21 cellular contexts compared by ENCODE assay signal in genomic region chr16:4591706-4592470, GRCh38. TPM values are rescaled to one million over a fixed set of nuclear protein-coding genes. Genes with fewer than 3 reads are reported as not detected.
"Had no signal": no experiment of that assay in that cellular context is flagged by ENCODE, and none has a peak within 500 bp of the region (broad histone marks: within the 10 kb centered on the region; RNA-seq: fewer than 3 reads in every experiment).

No MANE protein-coding gene starts in this region.

- H3K36me3 Mint-ChIP-seq: activated naive CD8-positive, alpha-beta T cell treated with anti-CD3 and anti-CD28 coated beads for 36 hours; brain; natural killer cell had no signal

- ATAC-seq: natural killer cell, sciatic nerve had no signal

- H3K27me3 ChIP-seq: colonic mucosa, suprapubic skin, upper lobe of left lung had no signal

- H3K27me3 Mint-ChIP-seq: activated naive CD8-positive, alpha-beta T cell treated with anti-CD3 and anti-CD28 coated beads for 36 hours; stimulated activated naive CD8-positive, alpha-beta T cell treated with anti-CD3 and anti-CD28 coated beads, Interleukin-15, Interleukin-2, amounts not matched to agents 100 ng/mL and 50 ng/mL, for 24 hours had no signal

- H3K4me3 Mint-ChIP-seq: activated CD4-positive, alpha-beta T cell treated with anti-CD3 and anti-CD28 coated beads, Interleukin-2, amount 10 ng/mL, durations not matched to agents 7 days and 5 days; activated naive CD8-positive, alpha-beta T cell treated with anti-CD3 and anti-CD28 coated beads for 36 hours; activated T-helper 1 cell treated with anti-CD3 and anti-CD28 coated beads, Interleukin-12 subunit alpha, Interleukin-12 subunit beta, Interleukin-2, Interleukin-4 antibody, amounts not matched to agents 30 ng/mL and 10 ng/mL and 1 ng/mL, durations not matched to agents 14 hours and 24 hours and 36 hours; brain; natural killer cell; stimulated activated naive CD8-positive, alpha-beta T cell treated with anti-CD3 and anti-CD28 coated beads, Interleukin-15, Interleukin-2, amounts not matched to agents 100 ng/mL and 50 ng/mL, for 24 hours had no signal

- DNase-seq: activated CD4-positive, alpha-beta T cell treated with anti-CD3 and anti-CD28 coated beads, Interleukin-2, amount 10 ng/mL, durations not matched to agents 7 days and 5 days; activated CD8-positive, alpha-beta memory T cell treated with anti-CD3 and anti-CD28 coated beads, Interleukin-2, amount 50 U/mL, for 48 hours; activated naive CD8-positive, alpha-beta T cell treated with anti-CD3 and anti-CD28 coated beads for 36 hours; amygdala; central memory CD4-positive, alpha-beta T cell; colonic mucosa; hypothalamus; kidney; left ventricle myocardium inferior; mesendoderm; natural killer cell; occipital lobe; T-helper 2 cell had no signal

- H3K9me3 ChIP-seq: colonic mucosa, prostate gland, suprapubic skin had no signal

- H3K27ac Mint-ChIP-seq: activated CD4-positive, alpha-beta T cell treated with anti-CD3 and anti-CD28 coated beads, Interleukin-2, amount 10 ng/mL, durations not matched to agents 7 days and 5 days; activated naive CD8-positive, alpha-beta T cell treated with anti-CD3 and anti-CD28 coated beads for 36 hours; activated T-helper 1 cell treated with anti-CD3 and anti-CD28 coated beads, Interleukin-12 subunit alpha, Interleukin-12 subunit beta, Interleukin-2, Interleukin-4 antibody, amounts not matched to agents 30 ng/mL and 10 ng/mL and 1 ng/mL, durations not matched to agents 14 hours and 24 hours and 36 hours; natural killer cell; stimulated activated naive CD8-positive, alpha-beta T cell treated with anti-CD3 and anti-CD28 coated beads, Interleukin-15, Interleukin-2, amounts not matched to agents 100 ng/mL and 50 ng/mL, for 24 hours had no signal

- H3K4me1 Mint-ChIP-seq: activated CD4-positive, alpha-beta T cell treated with anti-CD3 and anti-CD28 coated beads, Interleukin-2, amount 10 ng/mL, durations not matched to agents 7 days and 5 days; activated naive CD8-positive, alpha-beta T cell treated with anti-CD3 and anti-CD28 coated beads for 36 hours; natural killer cell had no signal

- H3K36me3 ChIP-seq: colonic mucosa, esophagus muscularis mucosa, left ventricle myocardium inferior, prostate gland, suprapubic skin, upper lobe of left lung had no signal

- H3K4me1 ChIP-seq: colonic mucosa, esophagus muscularis mucosa, left ventricle myocardium inferior, prostate gland, upper lobe of left lung had no signal

- H3K27ac ChIP-seq: colonic mucosa, esophagus muscularis mucosa, left ventricle myocardium inferior, prostate gland, suprapubic skin, upper lobe of left lung had no signal

- H3K9me3 Mint-ChIP-seq: activated T-helper 1 cell treated with anti-CD3 and anti-CD28 coated beads, Interleukin-12 subunit alpha, Interleukin-12 subunit beta, Interleukin-2, Interleukin-4 antibody, amounts not matched to agents 30 ng/mL and 10 ng/mL and 1 ng/mL, durations not matched to agents 14 hours and 24 hours and 36 hours; natural killer cell; stimulated activated naive CD8-positive, alpha-beta T cell treated with anti-CD3 and anti-CD28 coated beads, Interleukin-15, Interleukin-2, amounts not matched to agents 100 ng/mL and 50 ng/mL, for 24 hours had no signal

- H3K4me3 ChIP-seq: colonic mucosa, esophagus muscularis mucosa, left ventricle myocardium inferior, prostate gland, suprapubic skin, upper lobe of left lung had no signal

RNA-seq across cellular contexts. Expression of gene C16orf96, which starts 35.7 kb away (rescaled TPM):
- total RNA-seq: activated T-helper 1 cell treated with anti-CD3 and anti-CD28 coated beads, Interleukin-12 subunit alpha, Interleukin-12 subunit beta, Interleukin-2, Interleukin-4 antibody, amounts not matched to agents 30 ng/mL and 10 ng/mL and 1 ng/mL, durations not matched to agents 14 hours and 24 hours and 36 hours; esophagus muscularis mucosa; occipital lobe had no signal
